19 cellular contexts compared by ENCODE assay signal in the genomic region with DNA sequence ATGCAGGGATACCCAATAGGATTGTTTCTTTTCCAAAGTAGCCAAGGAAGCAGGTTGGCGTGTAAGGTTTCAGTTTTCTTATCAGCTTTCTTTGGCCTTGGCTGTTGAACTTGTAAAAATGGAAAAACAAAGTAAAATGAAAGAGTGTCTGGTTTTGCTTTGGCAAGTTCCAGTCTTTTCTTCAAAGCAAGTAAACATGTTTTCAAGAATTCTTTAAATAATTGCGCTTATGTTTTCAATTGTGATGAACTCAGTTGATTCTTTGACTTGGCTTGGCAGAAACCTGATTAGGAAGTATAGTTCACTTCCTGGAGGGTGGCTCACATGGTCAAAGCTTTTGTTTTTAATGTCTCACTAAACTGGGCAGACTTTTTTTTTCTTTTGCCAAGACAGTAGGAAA.
DNase-seq lines count a peak whose midpoint lies in the region; ATAC-seq and TF ChIP-seq lines count a peak whose summit lies in the region.
"Had no signal": no experiment of that assay in that cellular context is flagged by ENCODE, and none has a peak within 500 bp of the region (broad histone marks: within the 10 kb centered on the region; RNA-seq: fewer than 3 reads in every experiment).

No MANE protein-coding gene starts in this region.

- intact Hi-C loops in prostate gland (cut with DNase I), result no loop called here
- intact Hi-C loops in activated CD8-positive, alpha-beta T cell treated with anti-CD3 and anti-CD28 coated beads for 36 hours (cut with micrococcal nuclease), result no loop called here

- no peaks in the 10 kb centered on the region for H3K27me3 ChIP-seq in prostate gland (replicated peaks; ENCODE audit: insufficient read depth)

- CTCF ChIA-PET in activated CD8-positive, alpha-beta T cell treated with anti-CD3 and anti-CD28 coated beads for 36 hours (lab: Charles Lee), result no interaction called here

- H3K4me1 Mint-ChIP-seq in activated CD8-positive, alpha-beta T cell treated with anti-CD3 and anti-CD28 coated beads for 36 hours (ENCODE audit: low read depth), result no peaks in the 10 kb centered on the region
- H3K4me1 Mint-ChIP-seq: activated naive CD8-positive, alpha-beta T cell treated with anti-CD3 and anti-CD28 coated beads, Interleukin-2, amount 50 U/mL, for 24 hours; activated T-helper 17 cell treated with anti-CD3 and anti-CD28 coated beads, Interleukin-2, amount 50 U/mL, for 72 hours; nephron progenitor cell had no signal

- POLR2A ChIA-PET in activated CD8-positive, alpha-beta T cell treated with anti-CD3 and anti-CD28 coated beads for 36 hours (lab: Charles Lee), result interaction anchor here (0.5 kb wide), 1 partner anchor 8 kb away, joined by 3 read pairs; no protein-coding TSS in a partner anchor

- no peaks in the 10 kb centered on the region for H3K36me3 Mint-ChIP-seq in activated CD8-positive, alpha-beta T cell treated with anti-CD3 and anti-CD28 coated beads for 36 hours (ENCODE audit: low read depth)

- no peak for TF ChIP-seq POLR2A in prostate gland (IDR thresholded peaks at IDR 0.05)

- no peak overlapping the region for H3K27ac Mint-ChIP-seq in activated CD8-positive, alpha-beta T cell treated with anti-CD3 and anti-CD28 coated beads for 36 hours
- H3K27ac Mint-ChIP-seq: activated CD8-positive, alpha-beta T cell treated with anti-CD3 and anti-CD28 coated beads, Interleukin-2, amount 10 ng/mL, durations not matched to agents 7 days and 5 days; activated naive CD8-positive, alpha-beta T cell treated with anti-CD3 and anti-CD28 coated beads, Interleukin-2, amount 50 U/mL, for 24 hours; activated T-helper 17 cell treated with anti-CD3 and anti-CD28 coated beads, Interleukin-2, amount 50 U/mL, for 72 hours; nephron progenitor cell had no signal

- ATAC-seq in HG03175 (IDR thresholded peaks at IDR 0.05; ENCODE audit: unreplicated experiment) (no peak), GM18520 (IDR thresholded peaks at IDR 0.05; ENCODE audit: unreplicated experiment) (no peak)
- no peak for ATAC-seq in activated CD8-positive, alpha-beta T cell treated with anti-CD3 and anti-CD28 coated beads for 36 hours
- ATAC-seq: activated CD8-positive, alpha-beta T cell treated with anti-CD3 and anti-CD28 coated beads, Interleukin-2, amount 10 ng/mL, durations not matched to agents 7 days and 5 days; activated naive CD8-positive, alpha-beta T cell treated with anti-CD3 and anti-CD28 coated beads, Interleukin-2, amount 50 U/mL, for 24 hours; activated T-helper 17 cell treated with anti-CD3 and anti-CD28 coated beads, Interleukin-2, amount 50 U/mL, for 72 hours had no signal

- peaks cover 4% of the 10 kb centered on the region for H3K27me3 Mint-ChIP-seq in activated CD8-positive, alpha-beta T cell treated with anti-CD3 and anti-CD28 coated beads for 36 hours
- H3K27me3 Mint-ChIP-seq: activated T-helper 17 cell treated with anti-CD3 and anti-CD28 coated beads, Interleukin-2, amount 50 U/mL, for 72 hours had no signal

- no peaks in the 10 kb centered on the region for H3K9me3 ChIP-seq in prostate gland
- H3K9me3 ChIP-seq: Caco-2 had no signal

- H3K36me3 ChIP-seq in prostate gland, result no peaks in the 10 kb centered on the region

- WGBS in prostate gland, result 36% methylated on average over 2 of the region's 2 CpGs

- H3K4me1 ChIP-seq in prostate gland (replicated peaks), result no peaks in the 10 kb centered on the region

- H3K4me3 Mint-ChIP-seq in activated CD8-positive, alpha-beta T cell treated with anti-CD3 and anti-CD28 coated beads for 36 hours, result no peak overlapping the region
- H3K4me3 Mint-ChIP-seq: activated CD8-positive, alpha-beta T cell treated with anti-CD3 and anti-CD28 coated beads, Interleukin-2, amount 10 ng/mL, durations not matched to agents 7 days and 5 days; activated naive CD8-positive, alpha-beta T cell treated with anti-CD3 and anti-CD28 coated beads, Interleukin-2, amount 50 U/mL, for 24 hours; activated T-helper 17 cell treated with anti-CD3 and anti-CD28 coated beads, Interleukin-2, amount 50 U/mL, for 72 hours; nephron progenitor cell had no signal

- TF ChIP-seq CTCF in fibroblast of villous mesenchyme (IDR thresholded peaks at IDR 0.05; ENCODE audit: insufficient read depth, low read depth, low read length) (no peak), prostate gland (IDR thresholded peaks at IDR 0.05) (no peak)
- TF ChIP-seq CTCF in activated CD8-positive, alpha-beta T cell treated with anti-CD3 and anti-CD28 coated beads for 36 hours (IDR thresholded peaks at IDR 0.05), result no peak

- peak overlapping the region in 1 of 2 donors; percentile 25 for H3K27ac ChIP-seq in prostate gland

- DNase-seq in AG20443 (ENCODE audit: low spot score) (peak; percentile 19), astrocyte of the hippocampus (ENCODE audit: low read depth, low spot score) (peak; percentile 51), fibroblast of villous mesenchyme (ENCODE audit: low read depth) (peak; percentile 22), prostate gland (ENCODE audit: low spot score) (peak; percentile 16), NCI-H146 (lab: John Stamatoyannopoulos, UW) (no peak)
- no peak for DNase-seq in activated CD8-positive, alpha-beta T cell treated with anti-CD3 and anti-CD28 coated beads for 36 hours
- DNase-seq: activated CD8-positive, alpha-beta T cell treated with anti-CD3 and anti-CD28 coated beads, Interleukin-2, amount 10 ng/mL, durations not matched to agents 7 days and 5 days; activated naive CD8-positive, alpha-beta T cell treated with anti-CD3 and anti-CD28 coated beads, Interleukin-2, amount 50 U/mL, for 24 hours; Caco-2; cerebellar nuclear complex; EL; NCI-H1436 treated with DMSO at 0.1 percent for 48 hours; nephron progenitor cell; retina; stimulated activated CD4-positive, alpha-beta T cell treated with anti-CD3 and anti-CD28 coated beads, Interleukin-2, amount 100 ng/mL, for 24 hours; T-helper 1 cell had no signal

- no peak overlapping the region for H3K4me3 ChIP-seq in fibroblast of villous mesenchyme (ENCODE audit: low read depth, low read length)
- H3K4me3 ChIP-seq in prostate gland, result no peak overlapping the region

- no peaks in the 10 kb centered on the region for H3K9me3 Mint-ChIP-seq in activated CD8-positive, alpha-beta T cell treated with anti-CD3 and anti-CD28 coated beads for 36 hours
- H3K9me3 Mint-ChIP-seq: activated naive CD8-positive, alpha-beta T cell treated with anti-CD3 and anti-CD28 coated beads, Interleukin-2, amount 50 U/mL, for 24 hours; activated T-helper 17 cell treated with anti-CD3 and anti-CD28 coated beads, Interleukin-2, amount 50 U/mL, for 72 hours; nephron progenitor cell had no signal

Comparison
In these comparisons a context has a peak if more than half of its experiments do, and no peak if none do; other contexts are left out.
1. DNase-seq: peak in AG20443 (single experiment), astrocyte of the hippocampus (single experiment), fibroblast of villous mesenchyme (single experiment) and prostate gland (single experiment); none in activated CD8-positive, alpha-beta T cell treated with anti-CD3 and anti-CD28 coated beads for 36 hours (single experiment) and NCI-H146 (single experiment).